In genomic region chr12:117013726-117014125, GRCh38 we compare ENCODE assay signal across 20 cellular contexts.
DNase-seq lines count a peak whose midpoint lies in the region; ATAC-seq and TF ChIP-seq lines count a peak whose summit lies in the region.
"Had no signal": no experiment of that assay in that cellular context is flagged by ENCODE, and none has a peak within 500 bp of the region (broad histone marks: within the 10 kb centered on the region; RNA-seq: fewer than 3 reads in every experiment).

No MANE protein-coding gene starts in this region.

- H2BK20ac ChIP-seq in IMR-90 (ENCODE audit: low read depth, low read length), result no peak overlapping the region

- POLR2A ChIA-PET in IMR-90 (lab: Charles Lee; ENCODE audit: unreplicated experiment), result no interaction called here

- no peak overlapping the region for H2BK5ac ChIP-seq in IMR-90 (ENCODE audit: low read depth, low read length, poor library complexity, severe bottlenecking)

- H3K9me3 Mint-ChIP-seq in Calu3 (ENCODE audit: low read depth, unreplicated experiment), result no peaks in the 10 kb centered on the region
- peaks cover 0 to 2% (median 0%) of the 10 kb centered on the region in 6 donors for H3K9me3 Mint-ChIP-seq in immature natural killer cell

- BruUV-seq in Calu3 (replicated peaks; lab: Mats Ljungman, UMichigan), result no TSS peak
- BruUV-seq in IMR-90 (replicated peaks; lab: Mats Ljungman, UMichigan), result no TSS peak

- TF ChIP-seq POLR2A in IMR-90 (IDR thresholded peaks at IDR 0.05; ENCODE audit: low read depth, low read length), result no peak

- no peaks in the 10 kb centered on the region for H3K4me1 Mint-ChIP-seq in Calu3 (ENCODE audit: low read depth, unreplicated experiment)
- H3K4me1 Mint-ChIP-seq in immature natural killer cell, result no peaks in the 10 kb centered on the region

- no peak overlapping the region for H3K9ac ChIP-seq in IMR-90 (ENCODE audit: low read depth, low read length)

- intact Hi-C loops in Calu3 (cut with micrococcal nuclease; ENCODE audit: unreplicated experiment), result no loop called here
- intact Hi-C loops in IMR-90 (cut with micrococcal nuclease), result no loop called here

- no peak overlapping the region for H2BK120ac ChIP-seq in IMR-90 (ENCODE audit: low read depth, low read length)

- no peak overlapping the region for H3K4me3 Mint-ChIP-seq in Calu3 (ENCODE audit: low read depth, unreplicated experiment)
- no peak overlapping the region for H3K4me3 Mint-ChIP-seq in immature natural killer cell
- H3K4me3 Mint-ChIP-seq: CD4-positive, alpha-beta T cell had no signal

- dilution Hi-C loops in IMR-90 (cut with HindIII; ENCODE audit: low sequenced_read_pairs, unreplicated experiment), result no loop called here

- H3K4ac ChIP-seq in IMR-90 (ENCODE audit: low read depth, low read length), result no peak overlapping the region

- no peak overlapping the region for H2BK15ac ChIP-seq in IMR-90 (ENCODE audit: low read depth, low read length)

- DNase-seq in Calu3 (no peak), IMR-90 (peak; percentile 38), choroid plexus epithelial cell (ENCODE audit: low read depth) (peak; percentile 9), kidney tubule cell (ENCODE audit: low spot score) (peak; percentile 30), NCI-H2107 treated with DMSO at 0.1 percent for 48 hours (lab: John Stamatoyannopoulos, UW; ENCODE audit: unreplicated experiment) (no peak), substantia nigra (lab: John Stamatoyannopoulos, UW) (no peak), immature natural killer cell (no peak), KG1 (lab: John Stamatoyannopoulos, UW) (no peak)
- DNase-seq: BE2C; CD4-positive, alpha-beta T cell; GOT3; Kasumi-1; NCI-H1105; NCI-H1694 treated with DMSO at 0.1 percent for 48 hours; NCI-H2107; NCI-H226; NCI-H526; SHP77 had no signal

- TF ChIP-seq RAD21 in IMR-90 (IDR thresholded peaks at IDR 0.05; ENCODE audit: low read length), result no peak

- H3K9me3 ChIP-seq in IMR-90 (ENCODE audit: control insufficient read depth, insufficient read depth, low read length), result peaks cover 2% of the 10 kb centered on the region
- H3K9me3 ChIP-seq: BE2C had no signal

- no peak overlapping the region for H3K14ac ChIP-seq in IMR-90 (replicated peaks; ENCODE audit: low read depth, low read length)

- H3K4me2 ChIP-seq in IMR-90 (ENCODE audit: low read depth, low read length), result no peak overlapping the region

- H3K27ac ChIP-seq in IMR-90 (ENCODE audit: insufficient read depth, low read length) (no peak overlapping the region), substantia nigra (ENCODE audit: low read depth, low read length, poor library complexity, severe bottlenecking) (no peak overlapping the region)
- H3K27ac ChIP-seq: 22Rv1 had no signal

- H3K36me3 ChIP-seq in IMR-90 (ENCODE audit: control insufficient read depth, insufficient read depth, low read length), result peaks cover 32% of the 10 kb centered on the region

- H3K4me1 ChIP-seq in IMR-90 (ENCODE audit: control insufficient read depth, insufficient read depth, low read length), result no peaks in the 10 kb centered on the region
- H3K4me1 ChIP-seq: BE2C had no signal

- CTCF ChIA-PET in Calu3 (lab: Charles Lee), result interaction anchor here (0.8 kb wide), 1 partner anchor 15 kb away, joined by 3 read pairs; no protein-coding TSS in a partner anchor
- CTCF ChIA-PET in IMR-90 (lab: Yijun Ruan, JAX), result interaction anchor here (0.6 kb wide), 2 partner anchors 101 to 197 kb away, joined by 4 to 5 read pairs; no protein-coding TSS in a partner anchor

- no peak overlapping the region for H2AK9ac ChIP-seq in IMR-90 (replicated peaks; ENCODE audit: low read depth, low read length, poor library complexity)

- H4K20me1 ChIP-seq in IMR-90 (ENCODE audit: insufficient read depth, low read length), result peaks cover 7% of the 10 kb centered on the region; the same call in 1 of the 2 replicates

- ATAC-seq in IMR-90 (ENCODE audit: low read depth), result no peak
- ATAC-seq: GM12878 had no signal

- no peaks in the 10 kb centered on the region for H3K9me1 ChIP-seq in IMR-90 (ENCODE audit: insufficient read depth, low read length)

- H3K27me3 Mint-ChIP-seq in Calu3 (ENCODE audit: unreplicated experiment) (no peaks in the 10 kb centered on the region), immature natural killer cell (ENCODE audit: low read depth in 3 of 3) (peaks cover 0 to 3% (median 3%) of the 10 kb centered on the region in 3 donors)
- H3K27me3 Mint-ChIP-seq: CD4-positive, alpha-beta T cell had no signal

- no peak overlapping the region for H3K56ac ChIP-seq in IMR-90 (ENCODE audit: extremely low read depth, insufficient read depth, low read length)

- H4K5ac ChIP-seq in IMR-90 (ENCODE audit: low read depth, low read length), result no peak overlapping the region

- H2AFZ ChIP-seq in IMR-90 (replicated peaks; ENCODE audit: low read length, poor library complexity), result no peak overlapping the region

- peaks cover 8 to 11% of the 10 kb centered on the region in 2 experiments; a peak in 3 of 4 replicates for H3K79me1 ChIP-seq in IMR-90 (ENCODE audit: low read depth in 1 of 2, low read length in 2 of 2)

- H3K27me3 ChIP-seq in IMR-90 (ENCODE audit: control insufficient read depth, insufficient read depth, low read length), result no peaks in the 10 kb centered on the region
- H3K27me3 ChIP-seq: BE2C had no signal

- no peak overlapping the region for H4K8ac ChIP-seq in IMR-90 (ENCODE audit: low read depth in 2 of 2, low read length in 2 of 2)

- no peak overlapping the region for H3K23ac ChIP-seq in IMR-90 (ENCODE audit: low read depth, low read length)

- no peak overlapping the region for H3K4me3 ChIP-seq in IMR-90 (ENCODE audit: insufficient read depth, low read depth, low read length)
- H3K4me3 ChIP-seq in choroid plexus epithelial cell (ENCODE audit: low read depth, low read length), result no peak overlapping the region
- H3K4me3 ChIP-seq: GM12878 had no signal

- H2AK5ac ChIP-seq in IMR-90 (ENCODE audit: low read depth, low read length), result no peak overlapping the region

- H3K27ac Mint-ChIP-seq in Calu3 (ENCODE audit: unreplicated experiment), result peak overlapping the region; percentile 65
- no peak overlapping the region for H3K27ac Mint-ChIP-seq in immature natural killer cell
- H3K27ac Mint-ChIP-seq: CD4-positive, alpha-beta T cell had no signal

- H3K36me3 Mint-ChIP-seq in Calu3 (ENCODE audit: insufficient read depth, unreplicated experiment) (peaks cover 91% of the 10 kb centered on the region), immature natural killer cell (peaks cover 44 to 70% (median 47%) of the 10 kb centered on the region in 3 donors)

- no peak overlapping the region for H4K91ac ChIP-seq in IMR-90 (ENCODE audit: insufficient read depth, low read depth, low read length)

- TF ChIP-seq CTCF in Calu3 (IDR thresholded peaks at IDR 0.05; ENCODE audit: unreplicated experiment) (no peak), IMR-90 (conservative IDR thresholded peaks at IDR 0.05; ENCODE audit: low read depth, low read length) (no peak), choroid plexus epithelial cell (conservative IDR thresholded peaks at IDR 0.05; ENCODE audit: low read depth, low read length) (no peak)

- H3K18ac ChIP-seq in IMR-90 (ENCODE audit: low read depth, low read length), result no peak overlapping the region

- no CpG with 5 or more reads among the region's 1 CpG for WGBS in IMR-90 (ENCODE audit: extremely low coverage in 2 of 2, insufficient read length in 1 of 2), 2 experiments

- in situ Hi-C loops in IMR-90 (cut with MboI; ENCODE audit: low sequenced_read_pairs), result no loop called here

TF ChIP-seq in IMR-90, 13 proteins besides CTCF, POLR2A, EP300 and RAD21:
- TF ChIP-seq, protein P1, sequence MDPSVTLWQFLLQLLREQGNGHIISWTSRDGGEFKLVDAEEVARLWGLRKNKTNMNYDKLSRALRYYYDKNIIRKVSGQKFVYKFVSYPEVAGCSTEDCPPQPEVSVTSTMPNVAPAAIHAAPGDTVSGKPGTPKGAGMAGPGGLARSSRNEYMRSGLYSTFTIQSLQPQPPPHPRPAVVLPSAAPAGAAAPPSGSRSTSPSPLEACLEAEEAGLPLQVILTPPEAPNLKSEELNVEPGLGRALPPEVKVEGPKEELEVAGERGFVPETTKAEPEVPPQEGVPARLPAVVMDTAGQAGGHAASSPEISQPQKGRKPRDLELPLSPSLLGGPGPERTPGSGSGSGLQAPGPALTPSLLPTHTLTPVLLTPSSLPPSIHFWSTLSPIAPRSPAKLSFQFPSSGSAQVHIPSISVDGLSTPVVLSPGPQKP (IDR thresholded peaks at IDR 0.05; ENCODE audit: borderline replicate concordance, low read depth, low read length), result no peak
- TF ChIP-seq MXI1 (IDR thresholded peaks at IDR 0.05; ENCODE audit: borderline replicate concordance, low read depth, low read length), result no peak
- TF ChIP-seq SMC3 (IDR thresholded peaks at IDR 0.05; ENCODE audit: low read depth, low read length), result no peak
- TF ChIP-seq FOS (IDR thresholded peaks at IDR 0.05; ENCODE audit: low read depth, low read length), result no peak
- no peak for TF ChIP-seq RFX5 (IDR thresholded peaks at IDR 0.05; ENCODE audit: low read depth, low read length)
TF ChIP-seq in IMR-90: peak in this region for 0.

Comparison
In these comparisons a context has a peak if more than half of its experiments do, and no peak if none do; other contexts are left out.
1. DNase-seq: peak in IMR-90 (single experiment), choroid plexus epithelial cell (single experiment) and kidney tubule cell (single experiment); none in Calu3 (single experiment), NCI-H2107 treated with DMSO at 0.1 percent for 48 hours (single experiment), substantia nigra (0 of 49), immature natural killer cell (0 of 3) and KG1 (single experiment).